20 cellular contexts compared by ENCODE assay signal in genomic region chr15:23646165-23647000, GRCh38. TPM values are rescaled to one million over a fixed set of nuclear protein-coding genes. Genes with fewer than 3 reads are reported as not detected.
DNase-seq lines count a peak whose midpoint lies in the region; ATAC-seq and TF ChIP-seq lines count a peak whose summit lies in the region.
"Had no signal": no experiment of that assay in that cellular context is flagged by ENCODE, and none has a peak within 500 bp of the region (broad histone marks: within the 10 kb centered on the region; RNA-seq: fewer than 3 reads in every experiment).

No MANE protein-coding gene starts in this region.

- POLR2A ChIA-PET in WTC11 (lab: Charles Lee) = no interaction called here

- no peak overlapping the region for H3K27ac Mint-ChIP-seq in WTC11
- H3K27ac Mint-ChIP-seq: activated B cell treated with CpG ODN at 0.5 μM for 24 hours; natural killer cell; stimulated activated memory B cell treated with anti-CD40 and anti-IgM and Interleukin-4, amounts not matched to agents 10 μg/mL and 1 μg/mL and 100 μg/mL, for 72 hours had no signal

- intact Hi-C loops in sigmoid colon (cut with DNase I) = no loop called here

- 91 to 96% methylated on average over 51 of the region's 51 CpGs for WGBS in sigmoid colon, 2 donors

- H3K27me3 Mint-ChIP-seq in WTC11 (ENCODE audit: low read depth) = peaks cover 7% of the 10 kb centered on the region; the same call in 1 of the 2 replicates

- H3K4me3 Mint-ChIP-seq in WTC11 = peak overlapping the region; percentile 72
- H3K4me3 Mint-ChIP-seq: activated B cell treated with CpG ODN at 0.5 μM for 24 hours; natural killer cell; stimulated activated memory B cell treated with anti-CD40 and anti-IgM and Interleukin-4, amounts not matched to agents 10 μg/mL and 1 μg/mL and 100 μg/mL, for 72 hours had no signal

- no peak for TF ChIP-seq CTCF in WTC11 (IDR thresholded peaks at IDR 0.05)
- TF ChIP-seq CTCF in osteoblast (IDR thresholded peaks at IDR 0.05; ENCODE audit: extremely low read depth, low read depth, low read length) = no peak
- TF ChIP-seq CTCF in sigmoid colon (IDR thresholded peaks at IDR 0.05) = no peak

- no peak for ATAC-seq in WTC11
- ATAC-seq: GM12878, left lobe of liver, natural killer cell had no signal

- H3K79me2 ChIP-seq in osteoblast (ENCODE audit: insufficient read depth, low read length) = no peaks in the 10 kb centered on the region

- no peak overlapping the region for H3K4me2 ChIP-seq in osteoblast (ENCODE audit: insufficient read depth, low read length)

- H3K9me3 ChIP-seq in iPS-18c (ENCODE audit: control insufficient read depth, insufficient read depth, low read length) (peaks cover 12% of the 10 kb centered on the region), osteoblast (ENCODE audit: low read depth, low read length) (no peaks in the 10 kb centered on the region), sigmoid colon (no peaks in the 10 kb centered on the region)
- H3K9me3 ChIP-seq: body of pancreas, testis had no signal

- TF ChIP-seq POLR2A in sigmoid colon (IDR thresholded peaks at IDR 0.05) = no peak

- H3K27me3 ChIP-seq in H7 (ENCODE audit: control insufficient read depth, insufficient read depth, low read length) (peaks cover 9% of the 10 kb centered on the region; the same call in 1 of the 2 replicates), osteoblast (ENCODE audit: insufficient read depth, low read length) (no peaks in the 10 kb centered on the region), sigmoid colon (peaks cover 3 to 30% (median 21%) of the 10 kb centered on the region in 3 donors)
- H3K27me3 ChIP-seq: body of pancreas, testis had no signal

- H3K9me3 Mint-ChIP-seq in WTC11 = peaks cover 25% of the 10 kb centered on the region
- H3K9me3 Mint-ChIP-seq: activated B cell treated with CpG ODN at 0.5 μM for 24 hours; natural killer cell; stimulated activated memory B cell treated with anti-CD40 and anti-IgM and Interleukin-4, amounts not matched to agents 10 μg/mL and 1 μg/mL and 100 μg/mL, for 72 hours had no signal

- DNase-seq in H7 = peak; percentile 44
- no peak for DNase-seq in WTC11 (ENCODE audit: low spot score)
- DNase-seq in osteoblast (ENCODE audit: insufficient read length, low spot score, missing footprints) = peak; percentile 72
- no peak for DNase-seq in activated gamma-delta T cell treated with Interleukin-2 at 50 U/mL for 16 hours
- DNase-seq in AG20443 (ENCODE audit: low spot score) = no peak
- DNase-seq in sigmoid colon = no peak
- DNase-seq: activated B cell treated with CpG ODN at 0.5 μM for 24 hours; activated CD4-positive, alpha-beta T cell treated with anti-CD3 and anti-CD28 coated beads, Interleukin-2, amount 50 U/mL, for 48 hours; activated effector memory CD4-positive, alpha-beta T cell treated with Interleukin-2 at 50 U/mL for 16 hours; body of pancreas; DMS53; midbrain; natural killer cell; NCI-H1105; NCI-H510A; testis had no signal

- H3K36me3 ChIP-seq in H7 (replicated peaks; ENCODE audit: control insufficient read depth, insufficient read depth, low read length) (no peaks in the 10 kb centered on the region), osteoblast (ENCODE audit: insufficient read depth, low read length) (no peaks in the 10 kb centered on the region), sigmoid colon (no peaks in the 10 kb centered on the region)

- H2AFZ ChIP-seq in osteoblast (ENCODE audit: low read length) = no peak overlapping the region

- no peaks in the 10 kb centered on the region for H3K4me1 ChIP-seq in osteoblast (ENCODE audit: insufficient read depth, low read length)
- peaks cover 0 to 10% (median 0%) of the 10 kb centered on the region in 4 donors for H3K4me1 ChIP-seq in sigmoid colon
- H3K4me1 ChIP-seq: body of pancreas, testis had no signal

- H3K36me3 Mint-ChIP-seq in WTC11 = peaks cover 21% of the 10 kb centered on the region
- H3K36me3 Mint-ChIP-seq: natural killer cell; stimulated activated memory B cell treated with anti-CD40 and anti-IgM and Interleukin-4, amounts not matched to agents 10 μg/mL and 1 μg/mL and 100 μg/mL, for 72 hours had no signal

- CTCF ChIA-PET in WTC11 (lab: Charles Lee) = interaction anchor here (1.2 to 1.8 kb wide), 8 partner anchors 17 to 232 kb away, joined by 3 to 12 read pairs (median 6); no protein-coding TSS in a partner anchor

- H3K27ac ChIP-seq in osteoblast (ENCODE audit: low read depth, low read length) = no peak overlapping the region
- no peak overlapping the region for H3K27ac ChIP-seq in sigmoid colon
- H3K27ac ChIP-seq: body of pancreas, testis had no signal

- peaks cover 15% of the 10 kb centered on the region for H3K4me1 Mint-ChIP-seq in WTC11
- H3K4me1 Mint-ChIP-seq: activated B cell treated with CpG ODN at 0.5 μM for 24 hours; natural killer cell; stimulated activated memory B cell treated with anti-CD40 and anti-IgM and Interleukin-4, amounts not matched to agents 10 μg/mL and 1 μg/mL and 100 μg/mL, for 72 hours had no signal

- H4K20me1 ChIP-seq in osteoblast (ENCODE audit: insufficient read depth, low read length) = no peaks in the 10 kb centered on the region

- TF ChIP-seq EP300 in sigmoid colon (IDR thresholded peaks at IDR 0.05) = no peak

- peak overlapping the region; percentile 68; the same call in 1 of the 2 replicates for H3K4me3 ChIP-seq in H7 (ENCODE audit: insufficient read depth, low read depth, low read length)
- H3K4me3 ChIP-seq in iPS-18c (ENCODE audit: insufficient read depth, low read depth, low read length) = peak overlapping the region; percentile 63
- H3K4me3 ChIP-seq in osteoblast (ENCODE audit: insufficient read depth, low read length) = no peak overlapping the region
- no peak overlapping the region for H3K4me3 ChIP-seq in sigmoid colon
- H3K4me3 ChIP-seq: GM12878 had no signal

TF ChIP-seq in WTC11, 78 proteins besides CTCF, POLR2A, EP300 and RAD21 (continues in another document):
- TF ChIP-seq CREB1 (CRISPR knock-in tag; IDR thresholded peaks at IDR 0.05) (no peak), SMAD3 (CRISPR knock-in tag; IDR thresholded peaks at IDR 0.05; ENCODE audit: borderline replicate concordance) (no peak), ELF4 (CRISPR knock-in tag; IDR thresholded peaks at IDR 0.05; ENCODE audit: low read depth) (no peak), RELA (CRISPR knock-in tag; IDR thresholded peaks at IDR 0.05; ENCODE audit: borderline replicate concordance) (no peak), ZNF219 (CRISPR knock-in tag; IDR thresholded peaks at IDR 0.05; ENCODE audit: borderline replicate concordance) (no peak)
- TF ChIP-seq, protein P1, sequence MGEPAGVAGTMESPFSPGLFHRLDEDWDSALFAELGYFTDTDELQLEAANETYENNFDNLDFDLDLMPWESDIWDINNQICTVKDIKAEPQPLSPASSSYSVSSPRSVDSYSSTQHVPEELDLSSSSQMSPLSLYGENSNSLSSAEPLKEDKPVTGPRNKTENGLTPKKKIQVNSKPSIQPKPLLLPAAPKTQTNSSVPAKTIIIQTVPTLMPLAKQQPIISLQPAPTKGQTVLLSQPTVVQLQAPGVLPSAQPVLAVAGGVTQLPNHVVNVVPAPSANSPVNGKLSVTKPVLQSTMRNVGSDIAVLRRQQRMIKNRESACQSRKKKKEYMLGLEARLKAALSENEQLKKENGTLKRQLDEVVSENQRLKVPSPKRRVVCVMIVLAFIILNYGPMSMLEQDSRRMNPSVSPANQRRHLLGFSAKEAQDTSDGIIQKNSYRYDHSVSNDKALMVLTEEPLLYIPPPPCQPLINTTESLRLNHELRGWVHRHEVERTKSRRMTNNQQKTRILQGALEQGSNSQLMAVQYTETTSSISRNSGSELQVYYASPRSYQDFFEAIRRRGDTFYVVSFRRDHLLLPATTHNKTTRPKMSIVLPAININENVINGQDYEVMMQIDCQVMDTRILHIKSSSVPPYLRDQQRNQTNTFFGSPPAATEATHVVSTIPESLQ (CRISPR knock-in tag; IDR thresholded peaks at IDR 0.05) = no peak
- TF ChIP-seq, protein P2, sequence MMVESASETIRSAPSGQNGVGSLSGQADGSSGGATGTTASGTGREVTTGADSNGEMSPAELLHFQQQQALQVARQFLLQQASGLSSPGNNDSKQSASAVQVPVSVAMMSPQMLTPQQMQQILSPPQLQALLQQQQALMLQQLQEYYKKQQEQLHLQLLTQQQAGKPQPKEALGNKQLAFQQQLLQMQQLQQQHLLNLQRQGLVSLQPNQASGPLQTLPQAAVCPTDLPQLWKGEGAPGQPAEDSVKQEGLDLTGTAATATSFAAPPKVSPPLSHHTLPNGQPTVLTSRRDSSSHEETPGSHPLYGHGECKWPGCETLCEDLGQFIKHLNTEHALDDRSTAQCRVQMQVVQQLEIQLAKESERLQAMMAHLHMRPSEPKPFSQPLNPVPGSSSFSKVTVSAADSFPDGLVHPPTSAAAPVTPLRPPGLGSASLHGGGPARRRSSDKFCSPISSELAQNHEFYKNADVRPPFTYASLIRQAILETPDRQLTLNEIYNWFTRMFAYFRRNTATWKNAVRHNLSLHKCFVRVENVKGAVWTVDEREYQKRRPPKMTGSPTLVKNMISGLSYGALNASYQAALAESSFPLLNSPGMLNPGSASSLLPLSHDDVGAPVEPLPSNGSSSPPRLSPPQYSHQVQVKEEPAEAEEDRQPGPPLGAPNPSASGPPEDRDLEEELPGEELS (CRISPR knock-in tag; IDR thresholded peaks at IDR 0.05) = no peak

RNA-seq across cellular contexts. Expression of gene MAGEL2, which starts 1.3 kb away (rescaled TPM):
- total RNA-seq in H7 (2014; rRNA removed; shearing (Covaris generic)) = 1.1 and 1.7 TPM in 2 replicates
- total RNA-seq in WTC11 (2021) (10.7 to 12.4 TPM (median 11.2 TPM) in 3 replicates), osteoblast (not detected in 2 replicates), sigmoid colon (under 1 TPM; under 0.01 to 0.83 (median 0.44) TPM)
- under 1 TPM in 1 of 3 donors, not detected in 2; 0.17 TPM for polyA plus RNA-seq in sigmoid colon
- total RNA-seq: activated B cell treated with CpG ODN at 0.5 μM for 24 hours, GM12878, left lobe of liver, natural killer cell had no signal
- polyA plus RNA-seq: GM12878 had no signal

RNA-seq across cellular contexts. Expression of gene NDN, which starts 40.7 kb away (rescaled TPM):
- 42.8 and 53.5 TPM in 2 replicates for total RNA-seq in H7 (2014; rRNA removed; shearing (Covaris generic))
- total RNA-seq in WTC11 (2021) (40.0 to 49.7 TPM (median 45.1 TPM) in 3 replicates), osteoblast (34.7 and 51.9 TPM in 2 replicates), sigmoid colon (10 to 100 TPM; 56.7 to 96.2 (median 74.3) TPM)
- 10 to 100 TPM in 2 of 3 donors, 1 to 10 TPM in 1; 5.5 to 21.9 (median 16.8) TPM for polyA plus RNA-seq in sigmoid colon
- total RNA-seq: activated B cell treated with CpG ODN at 0.5 μM for 24 hours had no signal

Comparison
In these comparisons a context has a peak if more than half of its experiments do, and no peak if none do; other contexts are left out.
1. DNase-seq: peak in H7 (single experiment) and osteoblast (single experiment); none in WTC11 (single experiment), activated gamma-delta T cell treated with Interleukin-2 at 50 U/mL for 16 hours (single experiment), AG20443 (single experiment) and sigmoid colon (single experiment).
2. H3K4me3 ChIP-seq: peak in H7 (single experiment) and iPS-18c (single experiment); none in osteoblast (single experiment) and sigmoid colon (0 of 4).